Comparison of ENCODE assay signal across 8 cellular contexts in genomic region chr16:89507834-89508590, GRCh38. TPM values are rescaled to one million over a fixed set of nuclear protein-coding genes. Genes with fewer than 3 reads are reported as not detected.
DNase-seq lines count a peak whose midpoint lies in the region; ATAC-seq and TF ChIP-seq lines count a peak whose summit lies in the region.

Gene SPG7, plus strand, starts transcription at chr16:89508403. Its CDS starts 15 bp downstream, at chr16:89508418.

- H3K4me2 ChIP-seq in Karpas-422 (ENCODE audit: low read depth, low read length, poor library complexity, severe bottlenecking): peak within 1 kb of the TSS; percentile 87
- peak within 1 kb of the TSS; percentile 88 for H3K4me2 ChIP-seq in neural cell (ENCODE audit: low read length)

- H3K9me3 ChIP-seq in Karpas-422 (ENCODE audit: low read length): no peaks in the 10 kb centered on the region
- H3K9me3 ChIP-seq in neural cell (ENCODE audit: low read length): no peaks in the 10 kb centered on the region

- H3K79me2 ChIP-seq in Karpas-422 (ENCODE audit: low read length): peaks cover 22% of the 10 kb centered on the region
- peaks cover 27% of the 10 kb centered on the region for H3K79me2 ChIP-seq in neural cell (replicated peaks; ENCODE audit: insufficient read depth, low read length)

- no peaks in the 10 kb centered on the region for H3K9me3 Mint-ChIP-seq in stimulated activated naive CD8-positive, alpha-beta T cell treated with anti-CD3 and anti-CD28 coated beads, Interleukin-15, amount 100 ng/mL, for 72 hours

- H3K4me1 ChIP-seq in Karpas-422 (ENCODE audit: low read length): peaks cover 38% of the 10 kb centered on the region

- peak within 1 kb of the TSS; percentile 83 for H3K9ac ChIP-seq in Karpas-422 (ENCODE audit: low read length)
- H3K9ac ChIP-seq in neural cell (ENCODE audit: low read length): peak within 1 kb of the TSS; percentile 93

- ATAC-seq in GM21825 (IDR thresholded peaks at IDR 0.05; ENCODE audit: unreplicated experiment): peak; percentile 65
- peak; percentile 83 for ATAC-seq in stimulated activated naive CD8-positive, alpha-beta T cell treated with anti-CD3 and anti-CD28 coated beads, Interleukin-15, amount 100 ng/mL, for 72 hours

- H3K4me3 ChIP-seq in Karpas-422 (ENCODE audit: low read length) (peak within 1 kb of the TSS; percentile 95), neural cell (ENCODE audit: low read length) (peak within 1 kb of the TSS; percentile 94)

- TF ChIP-seq CTCF in neural cell (IDR thresholded peaks at IDR 0.05; ENCODE audit: poor library complexity, severe bottlenecking): no peak

- H4K20me1 ChIP-seq in Karpas-422 (ENCODE audit: insufficient read depth, low read depth, low read length) (0 out of 2 replicates have a peak, but pooled peaks cover 3% of the 10 kb centered on the region), neural cell (ENCODE audit: insufficient read depth) (no peaks in the 10 kb centered on the region)

- peak within 1 kb of the TSS; percentile 95 for H2AFZ ChIP-seq in Karpas-422 (ENCODE audit: low read length)
- peak within 1 kb of the TSS; percentile 41 for H2AFZ ChIP-seq in neural cell (ENCODE audit: low read depth, low read length)

- H3K27ac Mint-ChIP-seq in stimulated activated naive CD8-positive, alpha-beta T cell treated with anti-CD3 and anti-CD28 coated beads, Interleukin-15, amount 100 ng/mL, for 72 hours: peak within 1 kb of the TSS; percentile 98

- H3K4me3 Mint-ChIP-seq in stimulated activated naive CD8-positive, alpha-beta T cell treated with anti-CD3 and anti-CD28 coated beads, Interleukin-15, amount 100 ng/mL, for 72 hours: peak within 1 kb of the TSS; percentile 74 to 92

- H3F3A ChIP-seq in neural cell (ENCODE audit: insufficient read depth, low read length, poor library complexity, severe bottlenecking): peaks cover 3% of the 10 kb centered on the region

- TF ChIP-seq EP300 in neural cell (conservative IDR thresholded peaks at IDR 0.05; ENCODE audit: poor library complexity, severe bottlenecking): no peak

- TF ChIP-seq RAD21 in neural cell (conservative IDR thresholded peaks at IDR 0.05): peak; percentile 56

- H3K36me3 ChIP-seq in Karpas-422 (ENCODE audit: insufficient read depth, low read length) (peaks cover 18% of the 10 kb centered on the region), neural cell (ENCODE audit: insufficient read depth, low read length) (no peaks in the 10 kb centered on the region)

- H3K27ac ChIP-seq in Karpas-422 (ENCODE audit: low read length): 0 out of 2 replicates have a peak within 1 kb of the TSS, but pooled peaks have one; percentile 8
- peak within 1 kb of the TSS; percentile 87 for H3K27ac ChIP-seq in neural cell (ENCODE audit: low read length)

- H3K9me2 ChIP-seq in Karpas-422 (replicated peaks; ENCODE audit: insufficient read depth, low read length): no peaks in the 10 kb centered on the region
- no peaks in the 10 kb centered on the region for H3K9me2 ChIP-seq in neural cell (ENCODE audit: insufficient read depth, low read length)

- peaks cover 35% of the 10 kb centered on the region for H3K4me1 Mint-ChIP-seq in stimulated activated naive CD8-positive, alpha-beta T cell treated with anti-CD3 and anti-CD28 coated beads, Interleukin-15, amount 100 ng/mL, for 72 hours

- peak; percentile 86 for DNase-seq in EH (ENCODE audit: low read depth)
- DNase-seq in Karpas-422: peak; percentile 95
- DNase-seq in SHP77 treated with DMSO at 0.1 percent for 48 hours (lab: John Stamatoyannopoulos, UW): peak; percentile 44
- peak; percentile 91 for DNase-seq in activated effector memory CD4-positive, alpha-beta T cell treated with Interleukin-2 at 50 U/mL for 16 hours
- DNase-seq in fibroblast of the conjunctiva (ENCODE audit: low read depth): peak; percentile 74
- DNase-seq in stimulated activated naive CD8-positive, alpha-beta T cell treated with anti-CD3 and anti-CD28 coated beads, Interleukin-15, amount 100 ng/mL, for 72 hours: peak; percentile 91 to 94

- no peaks in the 10 kb centered on the region for H3K27me3 Mint-ChIP-seq in stimulated activated naive CD8-positive, alpha-beta T cell treated with anti-CD3 and anti-CD28 coated beads, Interleukin-15, amount 100 ng/mL, for 72 hours

- H3K27me3 ChIP-seq in Karpas-422 (ENCODE audit: low read length): no peaks in the 10 kb centered on the region
- no peaks in the 10 kb centered on the region for H3K27me3 ChIP-seq in neural cell (ENCODE audit: insufficient read depth, low read depth, low read length)

TF ChIP-seq in neural cell, 6 proteins besides CTCF, POLR2A, EP300 and RAD21:
- TF ChIP-seq SMC3 (conservative IDR thresholded peaks at IDR 0.05; ENCODE audit: poor library complexity) (peak; percentile 66), EZH2 (IDR thresholded peaks at IDR 0.05; ENCODE audit: borderline replicate concordance, insufficient read depth, low read length, poor library complexity, severe bottlenecking) (no peak), MXI1 (conservative IDR thresholded peaks at IDR 0.05; ENCODE audit: poor library complexity, severe bottlenecking) (peak; percentile 97), TAF1 (IDR thresholded peaks at IDR 0.05; ENCODE audit: low read depth) (peak; percentile 75), POLR2AphosphoS5 (IDR thresholded peaks at IDR 0.05) (peak; percentile 91)
- TF ChIP-seq, protein P1, sequence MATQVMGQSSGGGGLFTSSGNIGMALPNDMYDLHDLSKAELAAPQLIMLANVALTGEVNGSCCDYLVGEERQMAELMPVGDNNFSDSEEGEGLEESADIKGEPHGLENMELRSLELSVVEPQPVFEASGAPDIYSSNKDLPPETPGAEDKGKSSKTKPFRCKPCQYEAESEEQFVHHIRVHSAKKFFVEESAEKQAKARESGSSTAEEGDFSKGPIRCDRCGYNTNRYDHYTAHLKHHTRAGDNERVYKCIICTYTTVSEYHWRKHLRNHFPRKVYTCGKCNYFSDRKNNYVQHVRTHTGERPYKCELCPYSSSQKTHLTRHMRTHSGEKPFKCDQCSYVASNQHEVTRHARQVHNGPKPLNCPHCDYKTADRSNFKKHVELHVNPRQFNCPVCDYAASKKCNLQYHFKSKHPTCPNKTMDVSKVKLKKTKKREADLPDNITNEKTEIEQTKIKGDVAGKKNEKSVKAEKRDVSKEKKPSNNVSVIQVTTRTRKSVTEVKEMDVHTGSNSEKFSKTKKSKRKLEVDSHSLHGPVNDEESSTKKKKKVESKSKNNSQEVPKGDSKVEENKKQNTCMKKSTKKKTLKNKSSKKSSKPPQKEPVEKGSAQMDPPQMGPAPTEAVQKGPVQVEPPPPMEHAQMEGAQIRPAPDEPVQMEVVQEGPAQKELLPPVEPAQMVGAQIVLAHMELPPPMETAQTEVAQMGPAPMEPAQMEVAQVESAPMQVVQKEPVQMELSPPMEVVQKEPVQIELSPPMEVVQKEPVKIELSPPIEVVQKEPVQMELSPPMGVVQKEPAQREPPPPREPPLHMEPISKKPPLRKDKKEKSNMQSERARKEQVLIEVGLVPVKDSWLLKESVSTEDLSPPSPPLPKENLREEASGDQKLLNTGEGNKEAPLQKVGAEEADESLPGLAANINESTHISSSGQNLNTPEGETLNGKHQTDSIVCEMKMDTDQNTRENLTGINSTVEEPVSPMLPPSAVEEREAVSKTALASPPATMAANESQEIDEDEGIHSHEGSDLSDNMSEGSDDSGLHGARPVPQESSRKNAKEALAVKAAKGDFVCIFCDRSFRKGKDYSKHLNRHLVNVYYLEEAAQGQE (IDR thresholded peaks at IDR 0.05; ENCODE audit: borderline replicate concordance): peak; percentile 71

RNA-seq across cellular contexts. Expression of gene SPG7, which starts in this region (rescaled TPM):
- total RNA-seq in Karpas-422 (2014; rRNA removed; shearing (Covaris generic); ENCODE audit: low replicate concordance): 44.6 and 74.8 TPM in 2 replicates
- polyA plus RNA-seq in neural cell: 216 and 248 TPM in 2 replicates
- polyA minus RNA-seq in neural cell: 121 and 129 TPM in 2 replicates

Comparison
In these comparisons a context has a peak if more than half of its experiments do, and no peak if none do; other contexts are left out.
1. Peak in every context shown above with its lines: DNase-seq, ATAC-seq, H3K4me3 ChIP-seq and H3K27ac ChIP-seq.
2. DNase-seq: peak in every context shown above with its lines; median percentile 95 in Karpas-422; 92 in stimulated activated naive CD8-positive, alpha-beta T cell treated with anti-CD3 and anti-CD28 coated beads, Interleukin-15, amount 100 ng/mL, for 72 hours; 91 in activated effector memory CD4-positive, alpha-beta T cell treated with Interleukin-2 at 50 U/mL for 16 hours; 86 in EH; 74 in fibroblast of the conjunctiva; 44 in SHP77 treated with DMSO at 0.1 percent for 48 hours.